1 cellular context compared by ENCODE assay signal in genomic region chr5:83701886-83702285, GRCh38.
TF ChIP-seq lines count a peak whose summit lies in the region.

No MANE protein-coding gene starts in this region.

TF ChIP-seq in GM23338, 12 proteins besides CTCF, POLR2A, EP300 and RAD21 (continued from another document):
- no peak for TF ChIP-seq ZNF462 (CRISPR knock-in tag; IDR thresholded peaks at IDR 0.05)
- no peak for TF ChIP-seq POLR2AphosphoS5 (IDR thresholded peaks at IDR 0.05; ENCODE audit: low read depth)
- TF ChIP-seq JUNB (IDR thresholded peaks at IDR 0.05; ENCODE audit: unreplicated experiment): no peak
- no peak for TF ChIP-seq CREB1 (CRISPR knock-in tag; IDR thresholded peaks at IDR 0.05; ENCODE audit: low read depth)
- no peak for TF ChIP-seq ETS1 (IDR thresholded peaks at IDR 0.05)
- TF ChIP-seq EZH2 (IDR thresholded peaks at IDR 0.05; ENCODE audit: low read depth, unreplicated experiment): no peak
- TF ChIP-seq NANOG (IDR thresholded peaks at IDR 0.05; ENCODE audit: borderline replicate concordance): no peak
- no peak for TF ChIP-seq EZH2phosphoT487 (IDR thresholded peaks at IDR 0.05; ENCODE audit: unreplicated experiment)
